ENCODE assay signal across 12 cellular contexts in the genomic region with DNA sequence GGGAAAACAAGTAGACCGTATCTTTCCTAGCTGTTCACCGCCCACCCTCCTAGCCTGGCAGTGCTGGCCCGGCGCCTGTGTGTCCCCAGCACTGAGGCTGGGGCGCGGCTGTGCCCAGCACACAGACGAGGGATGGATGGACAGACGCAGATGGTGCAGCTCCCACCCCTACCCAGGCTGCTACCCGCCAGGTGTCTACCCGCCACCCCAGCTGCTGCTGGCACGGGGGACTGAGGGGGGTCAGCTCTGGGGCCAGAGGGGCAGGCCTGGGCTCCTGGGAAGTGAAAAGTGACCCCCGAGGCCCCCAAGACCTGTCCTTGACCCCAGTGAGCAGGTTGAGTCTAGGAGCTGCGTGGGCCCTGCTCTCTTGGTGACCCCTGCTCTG. TPM values are rescaled to one million over a fixed set of nuclear protein-coding genes. Genes with fewer than 3 reads are reported as not detected.
DNase-seq lines count a peak whose midpoint lies in the region; ATAC-seq and TF ChIP-seq lines count a peak whose summit lies in the region.
"Had no signal": no experiment of that assay in that cellular context is flagged by ENCODE, and none has a peak within 500 bp of the region (broad histone marks: within the 10 kb centered on the region; RNA-seq: fewer than 3 reads in every experiment).

No MANE protein-coding gene starts in this region.

- H3K4ac ChIP-seq in H9 (ENCODE audit: low read depth, low read length), result no peak overlapping the region

- no peak overlapping the region for H3T11ph ChIP-seq in H9 (ENCODE audit: low read length)

- H2BK12ac ChIP-seq in H9 (ENCODE audit: insufficient read length, low read depth, low read length), result no peak overlapping the region

- CTCF ChIA-PET in OCI-LY7 (lab: Charles Lee; ENCODE audit: unreplicated experiment), result no interaction called here

- no peak overlapping the region for H3K18ac ChIP-seq in H9 (ENCODE audit: insufficient read length, low read depth, low read length)

- no peaks in the 10 kb centered on the region for H3K9me3 ChIP-seq in H9 (ENCODE audit: control insufficient read depth, low read depth, low read length)
- no peaks in the 10 kb centered on the region for H3K9me3 ChIP-seq in body of pancreas
- H3K9me3 ChIP-seq in lung (ENCODE audit: control insufficient read depth in 2 of 2, insufficient read depth in 1 of 2, low read length in 1 of 2), result no peaks in the 10 kb centered on the region
- H3K9me3 ChIP-seq in stomach, result no peaks in the 10 kb centered on the region
- H3K9me3 ChIP-seq in OCI-LY7 (ENCODE audit: low read length), result no peaks in the 10 kb centered on the region

- no peak for TF ChIP-seq EP300 in stomach (IDR thresholded peaks at IDR 0.05)

- H3K9me2 ChIP-seq in OCI-LY7 (ENCODE audit: insufficient read depth, low read length), result no peaks in the 10 kb centered on the region

- intact Hi-C loops in body of pancreas (cut with DNase I), result no loop called here
- intact Hi-C loops in stomach (cut with DNase I; ENCODE audit: low total_unique reads), result no loop called here
- intact Hi-C loops in OCI-LY7 (cut with micrococcal nuclease; ENCODE audit: unreplicated experiment), result no loop called here

- peak overlapping the region; percentile 41 for H3K14ac ChIP-seq in H9 (ENCODE audit: insufficient read depth, low read length)

- H3K36me3 ChIP-seq in body of pancreas (replicated peaks in 1 of 2; ENCODE audit: insufficient read depth in 1 of 2, low read depth in 2 of 2), result no peaks in the 10 kb centered on the region
- no peaks in the 10 kb centered on the region for H3K36me3 ChIP-seq in lung (ENCODE audit: control insufficient read depth in 2 of 2, insufficient read depth in 2 of 2, low read length in 2 of 2)
- no peaks in the 10 kb centered on the region for H3K36me3 ChIP-seq in stomach
- no peaks in the 10 kb centered on the region for H3K36me3 ChIP-seq in OCI-LY7 (ENCODE audit: insufficient read depth, low read length)

- ATAC-seq in body of pancreas (no peak), lung (ENCODE audit: insufficient read depth, low FRiP score) (no peak)

- no peak for DNase-seq in H9
- DNase-seq in body of pancreas, result peak in 2 of 4 donors; percentile 59 to 66
- no peak for DNase-seq in lung (ENCODE audit: low spot score)
- DNase-seq in stomach, result no peak
- DNase-seq in NCI-H2107 treated with DMSO at 0.1 percent for 48 hours (lab: John Stamatoyannopoulos, UW; ENCODE audit: unreplicated experiment), result no peak
- DNase-seq in UCSD-AML1 (lab: John Stamatoyannopoulos, UW; ENCODE audit: unreplicated experiment), result no peak
- no peak for DNase-seq in OCI-LY7 (ENCODE audit: low spot score)
- DNase-seq in DMS153 (lab: John Stamatoyannopoulos, UW), result no peak
- DNase-seq: activated gamma-delta T cell treated with Interleukin-2 at 50 U/mL for 16 hours; GM23248; stimulated activated naive B cell treated with anti-CD40 and anti-IgM and Interleukin-4, amounts not matched to agents 10 μg/mL and 1 μg/mL and 100 μg/mL, for 72 hours had no signal

- peak overlapping the region in 1 of 3 experiments; percentile 79; a peak in 2 of 7 replicates for H3K27ac Mint-ChIP-seq in H9
- H3K27ac Mint-ChIP-seq: CD4-positive, alpha-beta memory T cell; stimulated activated naive B cell treated with anti-CD40 and anti-IgM and Interleukin-4, amounts not matched to agents 10 μg/mL and 1 μg/mL and 100 μg/mL, for 72 hours had no signal

- H2AFZ ChIP-seq in H9 (ENCODE audit: low read length), result no peak overlapping the region
- no peak overlapping the region for H2AFZ ChIP-seq in OCI-LY7 (ENCODE audit: low read length)
- H2AFZ ChIP-seq: GM23248 had no signal

- H3K4me1 ChIP-seq in H9 (ENCODE audit: insufficient read depth, low read length) (peaks cover 2% of the 10 kb centered on the region; the same call in 1 of the 2 replicates), body of pancreas (peaks cover 89% of the 10 kb centered on the region), lung (ENCODE audit: control insufficient read depth in 2 of 2, insufficient read depth in 2 of 2, low read length in 2 of 2) (peaks cover 0 to 53% of the 10 kb centered on the region in 2 donors), stomach (peaks cover 83 to 86% (median 84%) of the 10 kb centered on the region in 4 donors), OCI-LY7 (ENCODE audit: insufficient read depth, low read length, poor library complexity, severe bottlenecking) (no peaks in the 10 kb centered on the region)

- TF ChIP-seq CTCF in H9 (conservative IDR thresholded peaks at IDR 0.05), result no peak
- TF ChIP-seq CTCF in body of pancreas (IDR thresholded peaks at IDR 0.05), result no peak
- no peak for TF ChIP-seq CTCF in lung (IDR thresholded peaks at IDR 0.05; ENCODE audit: control extremely low read depth, extremely low read depth)
- no peak for TF ChIP-seq CTCF in stomach (IDR thresholded peaks at IDR 0.05)
- no peak for TF ChIP-seq CTCF in OCI-LY7 (conservative IDR thresholded peaks at IDR 0.05; ENCODE audit: low read length)

- peaks cover 3 to 5% (median 4%) of the 10 kb centered on the region in 3 experiments; a peak in 5 of 7 replicates for H3K36me3 Mint-ChIP-seq in H9 (ENCODE audit: insufficient read depth in 1 of 3, low read depth in 3 of 3)
- H3K36me3 Mint-ChIP-seq: CD4-positive, alpha-beta memory T cell; stimulated activated naive B cell treated with anti-CD40 and anti-IgM and Interleukin-4, amounts not matched to agents 10 μg/mL and 1 μg/mL and 100 μg/mL, for 72 hours had no signal

- H3K79me2 ChIP-seq in H9 (ENCODE audit: insufficient read depth, low read length) (peaks cover 2% of the 10 kb centered on the region; the same call in 1 of the 2 replicates), OCI-LY7 (ENCODE audit: insufficient read depth, low read depth, low read length) (no peaks in the 10 kb centered on the region)

- H2BK20ac ChIP-seq in H9 (ENCODE audit: low read depth, low read length, poor library complexity, severe bottlenecking), result no peak overlapping the region

- H4K20me1 ChIP-seq in H9 (ENCODE audit: control insufficient read depth, insufficient read depth, insufficient read length) (no peaks in the 10 kb centered on the region), OCI-LY7 (ENCODE audit: insufficient read depth, low read length) (no peaks in the 10 kb centered on the region)

- H3K27ac ChIP-seq in H9 (ENCODE audit: insufficient read length, low read depth, low read length) (no peak overlapping the region), body of pancreas (peak overlapping the region; percentile 78 to 94 (median 93)), lung (ENCODE audit: low read depth in 1 of 2, low read length in 1 of 2) (peak overlapping the region; percentile 69 to 84), stomach (peak overlapping the region; percentile 90 to 96 (median 92)), OCI-LY7 (ENCODE audit: low read depth, low read length, poor library complexity, severe bottlenecking) (no peak overlapping the region)
- H3K27ac ChIP-seq: GM23248 had no signal

- no TSS peak for BruUV-seq in OCI-LY7 (replicated peaks; lab: Mats Ljungman, UMichigan)

- H4K8ac ChIP-seq in H9 (replicated peaks; ENCODE audit: insufficient read length, low read depth, low read length), result no peak overlapping the region

- H3K23ac ChIP-seq in H9 (ENCODE audit: insufficient read length, low read depth, low read length), result no peak overlapping the region

- no peak overlapping the region for H3K9ac ChIP-seq in H9 (ENCODE audit: extremely low read depth, insufficient read length, low read length)
- H3K9ac ChIP-seq: GM23248 had no signal

- no peak overlapping the region for H3K56ac ChIP-seq in H9 (ENCODE audit: insufficient read length, low read depth, low read length)

- WGBS in H9 (ENCODE audit: extremely low coverage, insufficient read length, low lambda C conversion rate), result no CpG with 5 or more reads among the region's 13 CpGs
- 58 to 100% methylated on average over 4 to 12 of the region's 13 CpGs for WGBS in body of pancreas, 2 donors
- WGBS in lung, 2 donors, result 76 to 79% methylated on average over 13 of the region's 13 CpGs
- 50 to 66% (median 54%) methylated on average over 5 to 13 of the region's 13 CpGs for WGBS in stomach, 5 donors

- no peak overlapping the region for H2BK15ac ChIP-seq in H9 (ENCODE audit: low read depth, low read length)

- no peak overlapping the region for H2BK120ac ChIP-seq in H9 (ENCODE audit: low read depth, low read length, poor library complexity, severe bottlenecking)

- no peaks in the 10 kb centered on the region for H3K27me3 Mint-ChIP-seq in H9 (ENCODE audit: low read depth)

- H3K27me3 ChIP-seq in H9 (ENCODE audit: insufficient read depth, low read length), result no peaks in the 10 kb centered on the region
- H3K27me3 ChIP-seq in body of pancreas, result no peaks in the 10 kb centered on the region
- no peaks in the 10 kb centered on the region for H3K27me3 ChIP-seq in lung (ENCODE audit: control insufficient read depth, insufficient read depth)
- peaks cover 0 to 39% (median 7%) of the 10 kb centered on the region in 3 donors for H3K27me3 ChIP-seq in stomach

- H2BK5ac ChIP-seq in H9 (ENCODE audit: insufficient read length, low read length), result no peak overlapping the region

- TF ChIP-seq POLR2A in body of pancreas (IDR thresholded peaks at IDR 0.05), result no peak
- TF ChIP-seq POLR2A in stomach (IDR thresholded peaks at IDR 0.05), result no peak

- H3K23me2 ChIP-seq in H9 (ENCODE audit: insufficient read length, low read depth, low read length, poor library complexity, severe bottlenecking), result peaks cover 10% of the 10 kb centered on the region

- H3K79me1 ChIP-seq in H9 (ENCODE audit: insufficient read depth, low read depth, low read length, poor library complexity, severe bottlenecking), result no peaks in the 10 kb centered on the region

- no peak overlapping the region for H4K91ac ChIP-seq in H9 (ENCODE audit: insufficient read length, low read depth, low read length)

- H3K4me3 ChIP-seq in body of pancreas, result no peak overlapping the region
- H3K4me3 ChIP-seq in lung, result no peak overlapping the region
- peak overlapping the region in 1 of 4 donors; percentile 64 for H3K4me3 ChIP-seq in stomach
- H3K4me3 ChIP-seq in OCI-LY7 (ENCODE audit: low read depth, low read length, poor library complexity, severe bottlenecking), result no peak overlapping the region
- H3K4me3 ChIP-seq: GM23248 had no signal

- H3K4me3 Mint-ChIP-seq in H9, result peak overlapping the region in 1 of 2 experiments; percentile 29; a peak in 2 of 5 replicates
- H3K4me3 Mint-ChIP-seq: CD4-positive, alpha-beta memory T cell; stimulated activated naive B cell treated with anti-CD40 and anti-IgM and Interleukin-4, amounts not matched to agents 10 μg/mL and 1 μg/mL and 100 μg/mL, for 72 hours had no signal

- peaks cover 31 to 46% of the 10 kb centered on the region in 2 experiments for H3K4me1 Mint-ChIP-seq in H9

- H2AK5ac ChIP-seq in H9 (ENCODE audit: insufficient read length, low read length), result no peak overlapping the region

- POLR2A ChIA-PET in OCI-LY7 (lab: Charles Lee), result no interaction called here

- H4K5ac ChIP-seq in H9 (ENCODE audit: insufficient read length, low read depth, low read length), result no peak overlapping the region

- H3K4me2 ChIP-seq in H9 (ENCODE audit: insufficient read depth, insufficient read length, low read length) (no peak overlapping the region), OCI-LY7 (ENCODE audit: low read length) (no peak overlapping the region)

- H3K9me3 Mint-ChIP-seq in H9, result peaks cover 3 to 4% of the 10 kb centered on the region in 2 experiments; a peak in 4 of 5 replicates
- H3K9me3 Mint-ChIP-seq: CD4-positive, alpha-beta memory T cell; stimulated activated naive B cell treated with anti-CD40 and anti-IgM and Interleukin-4, amounts not matched to agents 10 μg/mL and 1 μg/mL and 100 μg/mL, for 72 hours had no signal

RNA-seq across cellular contexts. Expression of gene VWA1, which starts 2.9 kb away (rescaled TPM):
- total RNA-seq in H9 (2021) (55.6 and 57.1 TPM in 2 replicates), body of pancreas (10 to 100 TPM; 47.1 to 55.5 TPM), lung (10 to 100 TPM; 72.6 to 94.3 TPM), stomach (10 to 100 TPM; 11.4 to 37.7 (median 21.1) TPM), OCI-LY7 (2022) (not detected in 2 replicates)
- polyA plus RNA-seq in lung (10 to 100 TPM; 51.7 to 65.6 TPM), stomach (10 to 100 TPM in 2 of 3 donors, 1 to 10 TPM in 1; 7.6 to 64.8 (median 24.8) TPM)
- total RNA-seq in OCI-LY7 (2014; rRNA removed; shearing (Covaris generic)), result not detected in 2 replicates
- total RNA-seq: CD4-positive, alpha-beta memory T cell had no signal
- polyA plus RNA-seq: CD4-positive, alpha-beta memory T cell had no signal

RNA-seq across cellular contexts. Expression of gene ANKRD65, which starts 11.5 kb away (rescaled TPM):
- 3.1 and 3.2 TPM in 2 replicates for total RNA-seq in H9 (2021)
- total RNA-seq in body of pancreas, result 10 to 100 TPM; 11.2 to 15.5 TPM
- 10 to 100 TPM; 30.2 to 54.2 TPM for total RNA-seq in lung
- polyA plus RNA-seq in lung, result 10 to 100 TPM; 13.5 to 33.5 TPM
- 10 to 100 TPM in 1 of 5 donors, 1 to 10 TPM in 2, under 1 TPM in 1, not detected in 1; 0.89 to 13.6 (median 4.7) TPM for total RNA-seq in stomach
- 10 to 100 TPM in 2 of 3 donors, 1 to 10 TPM in 1; 8.7 to 13.5 (median 13.3) TPM for polyA plus RNA-seq in stomach
- total RNA-seq in OCI-LY7 (2014; rRNA removed; shearing (Covaris generic)), result not detected in 2 replicates
- total RNA-seq in OCI-LY7 (2022), result not detected in 2 replicates
- total RNA-seq: CD4-positive, alpha-beta memory T cell had no signal
- polyA plus RNA-seq: CD4-positive, alpha-beta memory T cell had no signal

RNA-seq across cellular contexts. Expression of gene ATAD3C, which starts 16.9 kb away (rescaled TPM):
- total RNA-seq in H9 (2021), result 7.5 and 7.7 TPM in 2 replicates
- 1 to 10 TPM; 1.6 to 2.3 TPM for total RNA-seq in body of pancreas
- total RNA-seq in lung, result 10 to 100 TPM in 1 of 2 donors, under 1 TPM in 1; 0.60 to 14.0 TPM
- 10 to 100 TPM; 15.7 to 18.0 TPM for polyA plus RNA-seq in lung
- 1 to 10 TPM in 2 of 5 donors, under 1 TPM in 1, not detected in 2; 0.55 to 5.2 (median 1.3) TPM for total RNA-seq in stomach
- 1 to 10 TPM in 1 of 3 donors, under 1 TPM in 2; 0.25 to 2.3 (median 0.92) TPM for polyA plus RNA-seq in stomach
- 1.6 TPM in 1 of 2 replicates, not detected in the other for total RNA-seq in OCI-LY7 (2014; rRNA removed; shearing (Covaris generic))
- total RNA-seq in OCI-LY7 (2022), result 2.1 and 3.0 TPM in 2 replicates
- total RNA-seq: GM23248 had no signal

RNA-seq across cellular contexts. Expression of gene MRPL20, which starts 25.5 kb away (rescaled TPM):
- total RNA-seq in H9 (2021) (156 and 162 TPM in 2 replicates), body of pancreas (10 to 100 TPM; 72.8 to 85.9 TPM), lung (100 to 1,000 TPM in 1 of 2 donors, 10 to 100 TPM in 1; 60.1 to 115 TPM), stomach (100 to 1,000 TPM in 2 of 5 donors, 10 to 100 TPM in 3; 53.9 to 116 (median 82.9) TPM), OCI-LY7 (2022) (116 and 143 TPM in 2 replicates)
- polyA plus RNA-seq in lung (100 to 1,000 TPM; 129 to 181 TPM), stomach (100 to 1,000 TPM; 136 to 187 (median 150) TPM)
- total RNA-seq in OCI-LY7 (2014; rRNA removed; shearing (Covaris generic)), result 165 and 196 TPM in 2 replicates

RNA-seq across cellular contexts. Expression of gene CCNL2, which starts 33.4 kb away (rescaled TPM):
- 160 and 173 TPM in 2 replicates for total RNA-seq in H9 (2021)
- total RNA-seq in body of pancreas, result 100 to 1,000 TPM; 225 to 246 TPM
- 100 to 1,000 TPM; 157 to 385 TPM for total RNA-seq in lung
- 100 to 1,000 TPM in 1 of 2 donors, 10 to 100 TPM in 1; 97.9 to 230 TPM for polyA plus RNA-seq in lung
- total RNA-seq in stomach, result 100 to 1,000 TPM; 265 to 739 (median 422) TPM
- polyA plus RNA-seq in stomach, result 100 to 1,000 TPM in 1 of 3 donors, 10 to 100 TPM in 2; 33.4 to 166 (median 34.7) TPM
- total RNA-seq in OCI-LY7 (2014; rRNA removed; shearing (Covaris generic)), result 297 and 307 TPM in 2 replicates
- total RNA-seq in OCI-LY7 (2022), result 213 and 238 TPM in 2 replicates

Comparison
In these comparisons a context has a peak if more than half of its experiments do, and no peak if none do; other contexts are left out.
1. H3K27ac ChIP-seq: peak in body of pancreas (4 of 4), lung (2 of 2) and stomach (5 of 5); none in H9 (single experiment) and OCI-LY7 (single experiment).
2. RNA of gene VWA1, which starts 2.9 kb away (total RNA-seq): 72.6 to 94.3 TPM in lung, 55.6 to 57.1 TPM in H9, 47.1 to 55.5 TPM in body of pancreas and 11.4 to 37.7 TPM in stomach; not detected in OCI-LY7; every median in the first group is over 10 times any median in the second.